In genomic region chr4:98833384-98833783, GRCh38 we compare ENCODE assay signal across 23 cellular contexts.
A peak's percentile ranks its signal among the peaks of the same experiment; 100 is the strongest.
DNase-seq lines count a peak whose midpoint lies in the region; ATAC-seq and TF ChIP-seq lines count a peak whose summit lies in the region.
"Had no signal": no experiment of that assay in that cellular context is flagged by ENCODE, and none has a peak within 500 bp of the region (broad histone marks: within the 10 kb centered on the region; RNA-seq: fewer than 3 reads in every experiment).

No MANE protein-coding gene starts in this region.

- H3K4me2 ChIP-seq in mesendoderm (ENCODE audit: low read length) (no peak overlapping the region), neural progenitor cell (no peak overlapping the region)
- H3K4me2 ChIP-seq: BLaER1 had no signal

- intact Hi-C loops in left cardiac atrium (cut with DNase I) (no loop called here), thyroid gland (cut with DNase I) (no loop called here)

- H3K27me3 Mint-ChIP-seq in neural progenitor cell (ENCODE audit: insufficient read depth, low read depth) = no peaks in the 10 kb centered on the region
- H3K27me3 Mint-ChIP-seq: CD4-positive, alpha-beta T cell had no signal

- DNase-seq in cerebellar cortex (ENCODE audit: low spot score) = peak; percentile 28
- DNase-seq in left cardiac atrium = no peak
- DNase-seq in mesendoderm = peak; percentile 28
- DNase-seq in thyroid gland = peak; percentile 3
- no peak for DNase-seq in NCI-H2081 (lab: John Stamatoyannopoulos, UW)
- DNase-seq in H4 (ENCODE audit: low spot score) = no peak
- no peak for DNase-seq in neural progenitor cell (ENCODE audit: low spot score)
- DNase-seq: ACHN; CD4-positive, alpha-beta T cell; COR-L47; DMS79; H9; HFFc6; KG1; NCI-H1092; NCI-H1436 treated with DMSO at 0.1 percent for 48 hours; NCI-H2029; NCI-H226; NCI-H510A treated with DMSO at 0.1 percent for 48 hours; NCI-H774; NK-92 treated with Interleukin-12 subunit alpha and Interleukin-12 subunit beta, amount 100 ng/mL, for 24 hours had no signal

- H3K27me3 ChIP-seq in mesendoderm (ENCODE audit: insufficient read depth, low read length, poor library complexity) = no peaks in the 10 kb centered on the region
- no peaks in the 10 kb centered on the region for H3K27me3 ChIP-seq in thyroid gland
- H3K27me3 ChIP-seq in neural progenitor cell = no peaks in the 10 kb centered on the region
- H3K27me3 ChIP-seq: BLaER1 had no signal

- no peak overlapping the region for H2BK5ac ChIP-seq in mesendoderm (ENCODE audit: low read length)

- peak; percentile 56 to 92 for ATAC-seq in left cardiac atrium

- no peak overlapping the region for H3K23ac ChIP-seq in mesendoderm (ENCODE audit: low read length)

- H2AFZ ChIP-seq in neural progenitor cell (replicated peaks) = no peak overlapping the region

- WGBS in mesendoderm (ENCODE audit: extremely low coverage, insufficient coverage, low lambda C conversion rate) = no CpG with 5 or more reads among the region's 1 CpG
- WGBS in thyroid gland, 2 donors = 60 to 75% methylated on average over 1 of the region's 1 CpG

- no peak overlapping the region for H3K4ac ChIP-seq in mesendoderm (ENCODE audit: low read depth, low read length)

- no peaks in the 10 kb centered on the region for H3K36me3 Mint-ChIP-seq in neural progenitor cell

- H4K5ac ChIP-seq in mesendoderm (ENCODE audit: low read length) = no peak overlapping the region

- H3K79me2 ChIP-seq in mesendoderm (ENCODE audit: control insufficient read depth, insufficient read depth, low read length) (no peaks in the 10 kb centered on the region), neural progenitor cell (ENCODE audit: low read depth) (no peaks in the 10 kb centered on the region)

- H4K8ac ChIP-seq in mesendoderm (ENCODE audit: low read depth, low read length) = no peak overlapping the region

- H2AK5ac ChIP-seq in mesendoderm (ENCODE audit: low read length) = no peak overlapping the region

- no peak for TF ChIP-seq POLR2A in thyroid gland (IDR thresholded peaks at IDR 0.05)

- no peak overlapping the region for H3K9ac ChIP-seq in mesendoderm (ENCODE audit: low read length)
- H3K9ac ChIP-seq in neural progenitor cell = no peak overlapping the region
- H3K9ac ChIP-seq: BLaER1 had no signal

- no peak overlapping the region for H2BK15ac ChIP-seq in mesendoderm (replicated peaks; ENCODE audit: low read depth)

- no peaks in the 10 kb centered on the region for H3K36me3 ChIP-seq in mesendoderm (ENCODE audit: control insufficient read depth, insufficient read depth, low read length)
- H3K36me3 ChIP-seq in thyroid gland = no peaks in the 10 kb centered on the region
- no peaks in the 10 kb centered on the region for H3K36me3 ChIP-seq in neural progenitor cell
- H3K36me3 ChIP-seq: BLaER1 had no signal

- H3K27ac ChIP-seq in mesendoderm (ENCODE audit: low read depth, low read length) = no peak overlapping the region
- peak overlapping the region in 1 of 3 donors; percentile 37 for H3K27ac ChIP-seq in thyroid gland
- no peak overlapping the region for H3K27ac ChIP-seq in neural progenitor cell
- H3K27ac ChIP-seq: BLaER1, RWPE1 had no signal

- no peaks in the 10 kb centered on the region for H3K4me1 ChIP-seq in mesendoderm (ENCODE audit: control insufficient read depth, low read depth, low read length)
- H3K4me1 ChIP-seq in thyroid gland = no peaks in the 10 kb centered on the region
- no peaks in the 10 kb centered on the region for H3K4me1 ChIP-seq in neural progenitor cell
- H3K4me1 ChIP-seq: BLaER1 had no signal

- no peak overlapping the region for H3K27ac Mint-ChIP-seq in neural progenitor cell
- H3K27ac Mint-ChIP-seq: CD4-positive, alpha-beta T cell; H9; HFFc6 had no signal

- no peaks in the 10 kb centered on the region for H3K79me1 ChIP-seq in mesendoderm (ENCODE audit: low read length)

- H3K9me3 Mint-ChIP-seq in neural progenitor cell = no peaks in the 10 kb centered on the region
- H3K9me3 Mint-ChIP-seq: CD4-positive, alpha-beta T cell; H9; HFFc6 had no signal

- H3F3A ChIP-seq in neural progenitor cell (ENCODE audit: low read depth) = no peaks in the 10 kb centered on the region

- H3K56ac ChIP-seq in mesendoderm (ENCODE audit: low read length) = no peak overlapping the region

- H3K4me3 ChIP-seq in mesendoderm (ENCODE audit: low read length) (no peak overlapping the region), thyroid gland (replicated peaks in 1 of 3) (no peak overlapping the region), neural progenitor cell (no peak overlapping the region)
- H3K4me3 ChIP-seq: BLaER1 had no signal

- H4K20me1 ChIP-seq in neural progenitor cell (ENCODE audit: low read depth) = no peaks in the 10 kb centered on the region
- H4K20me1 ChIP-seq: BLaER1 had no signal

- H3K18ac ChIP-seq in mesendoderm (ENCODE audit: low read length) = no peak overlapping the region

- no peak overlapping the region for H2BK120ac ChIP-seq in mesendoderm (ENCODE audit: low read depth, low read length)

- TF ChIP-seq CTCF in thyroid gland (IDR thresholded peaks at IDR 0.05) (no peak), neural progenitor cell (IDR thresholded peaks at IDR 0.05) (no peak)

- no peak overlapping the region for H3K4me3 Mint-ChIP-seq in neural progenitor cell
- H3K4me3 Mint-ChIP-seq: CD4-positive, alpha-beta T cell; H9; HFFc6 had no signal

- no peaks in the 10 kb centered on the region for H3K4me1 Mint-ChIP-seq in neural progenitor cell

- H3K9me3 ChIP-seq in thyroid gland (no peaks in the 10 kb centered on the region), neural progenitor cell (ENCODE audit: low read depth) (no peaks in the 10 kb centered on the region)
- H3K9me3 ChIP-seq: BLaER1 had no signal

Comparison
In these comparisons a context has a peak if more than half of its experiments do, and no peak if none do; other contexts are left out.
1. DNase-seq: peak in cerebellar cortex (single experiment), mesendoderm (single experiment) and thyroid gland (2 of 2); none in left cardiac atrium (single experiment), NCI-H2081 (0 of 2), H4 (single experiment) and neural progenitor cell (single experiment).